ENCODE assay signal across 1 cellular context in the genomic region with DNA sequence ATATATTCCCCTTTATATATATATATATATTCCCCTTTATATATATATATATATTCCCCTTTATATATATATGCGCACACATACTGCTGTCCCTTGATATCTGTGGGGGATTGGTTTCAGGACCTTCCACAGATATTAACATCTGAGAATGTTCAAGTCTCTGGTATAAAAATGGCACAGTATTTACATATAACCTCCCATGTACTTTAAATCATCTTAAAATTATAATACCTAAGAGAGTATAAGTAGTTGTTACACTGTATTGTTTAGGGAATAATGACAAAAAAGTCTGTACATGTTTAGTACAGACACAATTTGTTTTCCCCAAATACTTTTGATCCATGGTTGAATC.
TF ChIP-seq lines count a peak whose summit lies in the region.

No MANE protein-coding gene starts in this region.

TF ChIP-seq in IMR-90, 13 proteins besides CTCF, POLR2A, EP300 and RAD21:
- TF ChIP-seq RFX5 (IDR thresholded peaks at IDR 0.05; ENCODE audit: low read depth, low read length), result no peak
- no peak for TF ChIP-seq FOS (IDR thresholded peaks at IDR 0.05; ENCODE audit: low read depth, low read length)
- no peak for TF ChIP-seq SMC3 (IDR thresholded peaks at IDR 0.05; ENCODE audit: low read depth, low read length)
- TF ChIP-seq, protein P1, sequence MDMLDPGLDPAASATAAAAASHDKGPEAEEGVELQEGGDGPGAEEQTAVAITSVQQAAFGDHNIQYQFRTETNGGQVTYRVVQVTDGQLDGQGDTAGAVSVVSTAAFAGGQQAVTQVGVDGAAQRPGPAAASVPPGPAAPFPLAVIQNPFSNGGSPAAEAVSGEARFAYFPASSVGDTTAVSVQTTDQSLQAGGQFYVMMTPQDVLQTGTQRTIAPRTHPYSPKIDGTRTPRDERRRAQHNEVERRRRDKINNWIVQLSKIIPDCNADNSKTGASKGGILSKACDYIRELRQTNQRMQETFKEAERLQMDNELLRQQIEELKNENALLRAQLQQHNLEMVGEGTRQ (IDR thresholded peaks at IDR 0.05; ENCODE audit: low read depth, low read length), result no peak
